Comparison of ENCODE assay signal across 18 cellular contexts in the genomic region with DNA sequence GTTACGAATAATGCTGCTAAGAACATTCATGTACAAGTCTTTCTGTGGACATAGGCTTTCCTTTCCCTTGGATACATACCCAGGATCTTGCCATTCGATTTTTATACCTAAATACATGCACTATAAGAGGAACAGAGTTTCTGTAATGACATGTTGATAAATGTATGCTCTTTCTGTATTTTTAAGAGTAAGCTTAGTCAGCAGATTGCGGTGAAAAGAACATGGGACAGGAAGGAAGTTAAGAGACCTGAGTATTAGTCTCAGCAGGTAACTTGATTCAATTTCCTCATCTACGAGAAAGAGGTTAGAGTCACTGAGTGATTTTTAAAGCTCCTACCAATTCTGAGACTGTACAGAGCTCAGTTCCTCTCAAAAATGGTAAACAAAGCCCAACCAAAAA. TPM values are rescaled to one million over a fixed set of nuclear protein-coding genes. Genes with fewer than 3 reads are reported as not detected.
DNase-seq lines count a peak whose midpoint lies in the region; ATAC-seq, FAIRE-seq and TF ChIP-seq lines count a peak whose summit lies in the region.
"Had no signal": no experiment of that assay in that cellular context is flagged by ENCODE, and none has a peak within 500 bp of the region (broad histone marks: within the 10 kb centered on the region; RNA-seq: fewer than 3 reads in every experiment).

No MANE protein-coding gene starts in this region.

- H3K4me2 ChIP-seq in MM.1S (ENCODE audit: low read depth, low read length) = peak overlapping the region; percentile 71
- H3K4me2 ChIP-seq: KMS-11 had no signal

- peak overlapping the region; percentile 79 for H3K27ac Mint-ChIP-seq in activated CD8-positive, alpha-beta memory T cell treated with anti-CD3 and anti-CD28 coated beads, Interleukin-2, amount 10 ng/mL, durations not matched to agents 7 days and 5 days
- H3K27ac Mint-ChIP-seq in activated naive CD8-positive, alpha-beta T cell = peak overlapping the region; percentile 82

- intact Hi-C loops in adrenal gland (cut with DNase I) = loop anchor here (5.0 to 10.0 kb wide), 2 partner anchors 188 to 249 kb away; no protein-coding TSS in a partner anchor

- H3K4me1 ChIP-seq in MM.1S (ENCODE audit: low read length) = peaks cover 28% of the 10 kb centered on the region
- H3K4me1 ChIP-seq in small intestine (ENCODE audit: control insufficient read depth in 2 of 2, insufficient read depth in 1 of 2, low read depth in 1 of 2, low read length in 1 of 2) = no peaks in the 10 kb centered on the region
- H3K4me1 ChIP-seq in adrenal gland (replicated peaks in 1 of 2) = peaks cover 5 to 18% of the 10 kb centered on the region in 2 donors

- H3K4me3 ChIP-seq in MM.1S (ENCODE audit: low read length) (peak overlapping the region; percentile 10; the same call in 1 of the 2 replicates), small intestine (ENCODE audit: low read depth in 1 of 2, low read length in 2 of 2) (no peak overlapping the region), adrenal gland (no peak overlapping the region)
- H3K4me3 ChIP-seq: upper lobe of right lung had no signal

- TF ChIP-seq CTCF in MM.1S (IDR thresholded peaks at IDR 0.05; ENCODE audit: low read length) = no peak
- TF ChIP-seq CTCF in adrenal gland (IDR thresholded peaks at IDR 0.05) = no peak

- no peaks in the 10 kb centered on the region for H3K9me2 ChIP-seq in MM.1S (replicated peaks; ENCODE audit: insufficient read depth, low read length)

- no peaks in the 10 kb centered on the region for H3K27me3 Mint-ChIP-seq in activated CD8-positive, alpha-beta memory T cell treated with anti-CD3 and anti-CD28 coated beads, Interleukin-2, amount 10 ng/mL, durations not matched to agents 7 days and 5 days
- no peaks in the 10 kb centered on the region for H3K27me3 Mint-ChIP-seq in activated naive CD8-positive, alpha-beta T cell

- H3K27ac ChIP-seq in MM.1S (ENCODE audit: low read length) (peak overlapping the region; percentile 74), small intestine (ENCODE audit: low read depth in 1 of 2, low read length in 1 of 2) (no peak overlapping the region), adrenal gland (no peak overlapping the region)
- H3K27ac ChIP-seq: brain microvascular endothelial cell, KMS-11, upper lobe of right lung, WERI-Rb-1 had no signal

- peaks cover 1% of the 10 kb centered on the region for H3K36me3 Mint-ChIP-seq in activated CD8-positive, alpha-beta memory T cell treated with anti-CD3 and anti-CD28 coated beads, Interleukin-2, amount 10 ng/mL, durations not matched to agents 7 days and 5 days
- no peaks in the 10 kb centered on the region for H3K36me3 Mint-ChIP-seq in activated naive CD8-positive, alpha-beta T cell

- peak overlapping the region; percentile 33 for H3K4me3 Mint-ChIP-seq in activated CD8-positive, alpha-beta memory T cell treated with anti-CD3 and anti-CD28 coated beads, Interleukin-2, amount 10 ng/mL, durations not matched to agents 7 days and 5 days
- H3K4me3 Mint-ChIP-seq in activated naive CD8-positive, alpha-beta T cell = peak overlapping the region; percentile 51

- DNase-seq in activated CD8-positive, alpha-beta memory T cell treated with anti-CD3 and anti-CD28 coated beads, Interleukin-2, amount 10 ng/mL, durations not matched to agents 7 days and 5 days = no peak
- DNase-seq in activated CD8-positive, alpha-beta memory T cell treated with anti-CD3 and anti-CD28 coated beads for 24 hours = no peak
- DNase-seq in MM.1S (peak; percentile 85), small intestine (peak; percentile 22), adrenal gland (no peak), SK-N-DZ (ENCODE audit: low spot score) (no peak)
- DNase-seq: brain microvascular endothelial cell; Calu3; H7; NCI-H1417 treated with DMSO at 0.1 percent for 48 hours; NCI-H446; stimulated activated CD4-positive, alpha-beta T cell treated with anti-CD3 and anti-CD28 coated beads, Interleukin-1b, Interleukin-23, amount 100 ng/mL, for 48 hours; upper lobe of right lung; WERI-Rb-1 had no signal

- H3K36me3 ChIP-seq in MM.1S (replicated peaks; ENCODE audit: insufficient read depth, low read length) (no peaks in the 10 kb centered on the region), small intestine (ENCODE audit: control insufficient read depth in 2 of 2, insufficient read depth in 2 of 2, low read length in 2 of 2) (no peaks in the 10 kb centered on the region), adrenal gland (replicated peaks in 1 of 2) (no peaks in the 10 kb centered on the region)
- H3K36me3 ChIP-seq: brain microvascular endothelial cell, upper lobe of right lung, WERI-Rb-1 had no signal

- peaks cover 37% of the 10 kb centered on the region for H3K4me1 Mint-ChIP-seq in activated CD8-positive, alpha-beta memory T cell treated with anti-CD3 and anti-CD28 coated beads, Interleukin-2, amount 10 ng/mL, durations not matched to agents 7 days and 5 days
- H3K4me1 Mint-ChIP-seq in activated naive CD8-positive, alpha-beta T cell (ENCODE audit: low read depth) = peaks cover 32% of the 10 kb centered on the region

- H3K9me3 ChIP-seq in MM.1S (replicated peaks; ENCODE audit: insufficient read depth, low read length) (no peaks in the 10 kb centered on the region), small intestine (ENCODE audit: control insufficient read depth, low read depth) (no peaks in the 10 kb centered on the region), adrenal gland (replicated peaks in 1 of 3) (no peaks in the 10 kb centered on the region)
- H3K9me3 ChIP-seq: upper lobe of right lung had no signal

- peaks cover 9% of the 10 kb centered on the region for H4K20me1 ChIP-seq in MM.1S (ENCODE audit: insufficient read depth, low read length)

- peak overlapping the region; percentile 71 for H2AFZ ChIP-seq in MM.1S (ENCODE audit: low read length)

- peaks cover 31% of the 10 kb centered on the region for H3F3A ChIP-seq in MM.1S (ENCODE audit: insufficient read depth, low read length)

- H3K9me3 Mint-ChIP-seq in activated CD8-positive, alpha-beta memory T cell treated with anti-CD3 and anti-CD28 coated beads, Interleukin-2, amount 10 ng/mL, durations not matched to agents 7 days and 5 days (ENCODE audit: low read depth) = no peaks in the 10 kb centered on the region
- no peaks in the 10 kb centered on the region for H3K9me3 Mint-ChIP-seq in activated naive CD8-positive, alpha-beta T cell (ENCODE audit: low read depth)

- WGBS in small intestine, 3 donors = 73 to 87% (median 75%) methylated on average over 4 of the region's 4 CpGs
- WGBS in adrenal gland, 4 donors = 78 to 92% (median 83%) methylated on average over 4 of the region's 4 CpGs

- no peak for ATAC-seq in activated CD8-positive, alpha-beta memory T cell treated with anti-CD3 and anti-CD28 coated beads, Interleukin-2, amount 10 ng/mL, durations not matched to agents 7 days and 5 days
- no peak for ATAC-seq in HG03095 (IDR thresholded peaks at IDR 0.05; ENCODE audit: unreplicated experiment)
- ATAC-seq: left lobe of liver, upper lobe of right lung had no signal

- peak overlapping the region; percentile 19; the same call in 1 of the 2 replicates for H3K9ac ChIP-seq in MM.1S (ENCODE audit: low read length)
- H3K9ac ChIP-seq: KMS-11 had no signal

- CTCF ChIA-PET in activated CD8-positive, alpha-beta memory T cell treated with anti-CD3 and anti-CD28 coated beads, Interleukin-2, amount 10 ng/mL, durations not matched to agents 7 days and 5 days (lab: Charles Lee) = interaction anchor here (0.8 to 5.4 kb wide), 7 partner anchors 9 to 271 kb away, joined by 3 to 33 read pairs (median 4); a partner anchor contains a TSS

- FAIRE-seq in small intestine (lab: Jason Lieb, UNC) = no peak

- H3K79me2 ChIP-seq in MM.1S (ENCODE audit: low read length) = peaks cover 19% of the 10 kb centered on the region

- H3K27me3 ChIP-seq in MM.1S (replicated peaks; ENCODE audit: insufficient read depth, low read length) = no peaks in the 10 kb centered on the region
- H3K27me3 ChIP-seq in small intestine (ENCODE audit: control insufficient read depth in 2 of 2, insufficient read depth in 2 of 2, low read length in 2 of 2) = no peaks in the 10 kb centered on the region
- no peaks in the 10 kb centered on the region for H3K27me3 ChIP-seq in adrenal gland
- H3K27me3 ChIP-seq: brain microvascular endothelial cell, upper lobe of right lung had no signal

- TF ChIP-seq POLR2A in adrenal gland (IDR thresholded peaks at IDR 0.05) = no peak

RNA-seq across cellular contexts. Expression of a gene that starts 2.6 kb away (rescaled TPM):
- 10 to 100 TPM; 81.3 to 83.2 TPM for total RNA-seq in activated CD8-positive, alpha-beta memory T cell treated with anti-CD3 and anti-CD28 coated beads, Interleukin-2, amount 10 ng/mL, durations not matched to agents 7 days and 5 days
- polyA plus RNA-seq in small intestine (10 to 100 TPM in 2 of 3 donors, 1 to 10 TPM in 1; 10.0 to 11.6 (median 11.6) TPM), adrenal gland (10 to 100 TPM; 16.5 to 41.4 (median 27.6) TPM)
- 10 to 100 TPM; 25.7 to 84.0 (median 60.7) TPM for total RNA-seq in adrenal gland
- 7.3 and 9.2 TPM in 2 replicates for polyA plus RNA-seq in SK-N-DZ (2014; cell fraction: cytosol; rRNA removed)
- polyA plus RNA-seq in SK-N-DZ (2014; cell fraction: nucleus; rRNA removed) = 8.2 and 8.8 TPM in 2 replicates

Comparison
In these comparisons a context has a peak if more than half of its experiments do, and no peak if none do; other contexts are left out.
1. DNase-seq: peak in MM.1S (single experiment) and small intestine (single experiment); none in activated CD8-positive, alpha-beta memory T cell treated with anti-CD3 and anti-CD28 coated beads, Interleukin-2, amount 10 ng/mL, durations not matched to agents 7 days and 5 days (single experiment), activated CD8-positive, alpha-beta memory T cell treated with anti-CD3 and anti-CD28 coated beads for 24 hours (single experiment), adrenal gland (0 of 7) and SK-N-DZ (single experiment).